Comparison of ENCODE assay signal across 17 cellular contexts in genomic region chr11:50412832-50413231, GRCh38.
"Had no signal": no experiment of that assay in that cellular context is flagged by ENCODE, and none has a peak within 500 bp of the region (broad histone marks: within the 10 kb centered on the region; RNA-seq: fewer than 3 reads in every experiment).

No MANE protein-coding gene starts in this region.

- H3K9me3 ChIP-seq: thoracic aorta had no signal

- H3K36me3 ChIP-seq: heart right ventricle, left lung, neural progenitor cell, sigmoid colon, thoracic aorta had no signal

- H3K4me1 ChIP-seq: heart right ventricle, left lung, neural progenitor cell, sigmoid colon had no signal

- H2AFZ ChIP-seq: neural progenitor cell had no signal

- H3K4me2 ChIP-seq: neural progenitor cell, smooth muscle cell had no signal

- H3K4me3 ChIP-seq: heart right ventricle, left lung, neural progenitor cell, sigmoid colon, smooth muscle cell, thoracic aorta had no signal

- H3K27ac ChIP-seq: epithelial cell of prostate, heart right ventricle, left lung, neural progenitor cell, sigmoid colon, thoracic aorta had no signal

- ATAC-seq: heart right ventricle; left lung; naive thymus-derived CD8-positive, alpha-beta T cell; T-cell had no signal

- DNase-seq: activated CD4-positive, alpha-beta T cell treated with anti-CD3 and anti-CD28 coated beads for 1 hour; activated CD4-positive, alpha-beta T cell treated with anti-CD3 and anti-CD28 coated beads, Interleukin-2, amount 50 U/mL, for 1 hour; activated CD8-positive, alpha-beta memory T cell treated with anti-CD3 and anti-CD28 coated beads for 24 hours; activated CD8-positive, alpha-beta memory T cell treated with anti-CD3 and anti-CD28 coated beads, Interleukin-2, amount 50 U/mL, for 4 hours; activated T-cell treated with anti-CD3 and anti-CD28 coated beads, Interleukin-2, amount 50 U/mL, for 48 hours; anterior cingulate cortex; heart right ventricle; sigmoid colon; stimulated activated CD4-positive, alpha-beta T cell treated with anti-CD3 and anti-CD28 coated beads, Interleukin-4, amount 100 ng/mL, for 1 hour; stimulated activated naive CD4-positive, alpha-beta T cell treated with Interleukin-2 at 50 U/mL for 16 hours; T-cell had no signal

- H3K27me3 ChIP-seq: heart right ventricle, left lung, neural progenitor cell, sigmoid colon had no signal
